ENCODE assay signal across 14 cellular contexts in genomic region chr20:38286586-38287502, GRCh38. TPM values are rescaled to one million over a fixed set of nuclear protein-coding genes. Genes with fewer than 3 reads are reported as not detected.
DNase-seq lines count a peak whose midpoint lies in the region; ATAC-seq and TF ChIP-seq lines count a peak whose summit lies in the region.
"Had no signal": no experiment of that assay in that cellular context is flagged by ENCODE, and none has a peak within 500 bp of the region (broad histone marks: within the 10 kb centered on the region; RNA-seq: fewer than 3 reads in every experiment).

No MANE protein-coding gene starts in this region.

- H2BK120ac ChIP-seq in mesenchymal stem cell (ENCODE audit: low read depth, low read length): no peak overlapping the region

- no peak for TF ChIP-seq POLR2A in tibial nerve (IDR thresholded peaks at IDR 0.05)

- H3K9me2 ChIP-seq in PC-9 (ENCODE audit: insufficient read depth): no peaks in the 10 kb centered on the region
- H3K9me2 ChIP-seq: SK-N-SH had no signal

- H4K8ac ChIP-seq in mesenchymal stem cell (ENCODE audit: low read length): peak overlapping the region; percentile 33

- H3K14ac ChIP-seq in mesenchymal stem cell (ENCODE audit: low read length in 2 of 2): no peak overlapping the region

- H3K4me1 ChIP-seq in mesenchymal stem cell (ENCODE audit: control insufficient read depth, insufficient read depth, low read depth, low read length) (peaks cover 19% of the 10 kb centered on the region), tibial nerve (peaks cover 0 to 33% (median 20%) of the 10 kb centered on the region in 4 donors), PC-9 (replicated peaks; ENCODE audit: insufficient read depth) (peaks cover 9% of the 10 kb centered on the region; the same call in 1 of the 2 replicates)
- H3K4me1 ChIP-seq: A549, adrenal gland had no signal

- no peak overlapping the region for H4K91ac ChIP-seq in mesenchymal stem cell (ENCODE audit: low read length)

- peak overlapping the region; percentile 33 for H3K4me2 ChIP-seq in mesenchymal stem cell (ENCODE audit: low read length, poor library complexity, severe bottlenecking)
- H3K4me2 ChIP-seq in PC-9: no peak overlapping the region
- H3K4me2 ChIP-seq: A549, SK-N-SH had no signal

- intact Hi-C loops in PC-9 (cut with micrococcal nuclease; ENCODE audit: unreplicated experiment): no loop called here

- no peak overlapping the region for H2BK15ac ChIP-seq in mesenchymal stem cell (ENCODE audit: low read depth, poor library complexity, severe bottlenecking)

- H3K18ac ChIP-seq in mesenchymal stem cell (ENCODE audit: low read depth in 1 of 2, low read length in 2 of 2): no peak overlapping the region

- no peaks in the 10 kb centered on the region for H3K79me2 ChIP-seq in PC-9 (ENCODE audit: low read depth)

- no peaks in the 10 kb centered on the region for H3K79me1 ChIP-seq in mesenchymal stem cell (replicated peaks; ENCODE audit: low read length, poor library complexity, severe bottlenecking)

- DNase-seq in activated effector memory CD4-positive, alpha-beta T cell treated with anti-CD3 and anti-CD28 coated beads, Interleukin-2, amount 50 U/mL, for 16 hours: peak; percentile 42
- no peak for DNase-seq in activated effector memory CD4-positive, alpha-beta T cell treated with Interleukin-2 at 50 U/mL for 16 hours
- DNase-seq in caudate nucleus (lab: John Stamatoyannopoulos, UW): peak in 60 of 61 donors; percentile 10 to 93 (median 82)
- DNase-seq in mesenchymal stem cell: no peak
- peak in 1 of 2 donors; percentile 42 for DNase-seq in tibial nerve (ENCODE audit: low spot score in 2 of 2)
- no peak for DNase-seq in PC-9
- DNase-seq: erythroblast, NCI-H510A treated with DMSO at 0.1 percent for 48 hours, SK-N-SH had no signal

- H2BK12ac ChIP-seq in mesenchymal stem cell (ENCODE audit: low read length in 2 of 2): no peak overlapping the region

- no peaks in the 10 kb centered on the region for H3F3A ChIP-seq in PC-9 (ENCODE audit: insufficient read depth, low read depth)

- H3K4me3 ChIP-seq in mesenchymal stem cell (ENCODE audit: insufficient read depth in 1 of 2, low read depth in 1 of 2, low read length in 2 of 2) (no peak overlapping the region), tibial nerve (no peak overlapping the region), PC-9 (no peak overlapping the region)
- H3K4me3 ChIP-seq: A549, adrenal gland had no signal

- TF ChIP-seq CTCF in tibial nerve (IDR thresholded peaks at IDR 0.05) (no peak), PC-9 (conservative IDR thresholded peaks at IDR 0.05) (no peak)

- no TSS peak for BruUV-seq in PC-9 (replicated peaks; lab: Mats Ljungman, UMichigan)

- H3K36me3 ChIP-seq in mesenchymal stem cell (ENCODE audit: control insufficient read depth in 1 of 2, insufficient read depth in 2 of 2, low read depth in 1 of 2, low read length in 2 of 2): no peaks in the 10 kb centered on the region
- no peaks in the 10 kb centered on the region for H3K36me3 ChIP-seq in tibial nerve
- H3K36me3 ChIP-seq in PC-9 (ENCODE audit: low read depth): no peaks in the 10 kb centered on the region
- H3K36me3 ChIP-seq: adrenal gland had no signal

- no peak overlapping the region for H2BK5ac ChIP-seq in mesenchymal stem cell (ENCODE audit: low read depth, low read length, poor library complexity, severe bottlenecking)

- TF ChIP-seq EP300 in tibial nerve (IDR thresholded peaks at IDR 0.05): peak in 1 of 2 donors; percentile 34

- no peak overlapping the region for H3K9ac ChIP-seq in mesenchymal stem cell (ENCODE audit: low read length)
- H3K9ac ChIP-seq: SK-N-SH had no signal

- CTCF ChIA-PET in PC-9 (lab: Charles Lee): no interaction called here

- no peak overlapping the region for H2AK5ac ChIP-seq in mesenchymal stem cell (ENCODE audit: low read length, severe bottlenecking)

- H3K27ac ChIP-seq in caudate nucleus (ENCODE audit: low read depth, low read length) (peak overlapping the region; percentile 94), mesenchymal stem cell (ENCODE audit: low read length, poor library complexity, severe bottlenecking) (peak overlapping the region; percentile 31), tibial nerve (peak overlapping the region in 3 of 4 donors; percentile 2 to 70 (median 70)), PC-9 (no peak overlapping the region)

- no peak for ATAC-seq in GM21447 (IDR thresholded peaks at IDR 0.05; ENCODE audit: unreplicated experiment)
- ATAC-seq in GM21825 (IDR thresholded peaks at IDR 0.05; ENCODE audit: unreplicated experiment): no peak
- ATAC-seq: A549 had no signal

- H3K23ac ChIP-seq in mesenchymal stem cell (ENCODE audit: low read length in 2 of 2): no peak overlapping the region

- H3K27me3 ChIP-seq in mesenchymal stem cell (ENCODE audit: control insufficient read depth in 1 of 2, insufficient read depth in 1 of 2, low read length in 2 of 2) (peaks cover 0 to 5% of the 10 kb centered on the region in 2 experiments), tibial nerve (no peaks in the 10 kb centered on the region), PC-9 (ENCODE audit: insufficient read depth, low read depth) (no peaks in the 10 kb centered on the region)

- POLR2A ChIA-PET in PC-9 (lab: Charles Lee; ENCODE audit: unreplicated experiment): no interaction called here

- peaks cover 9% of the 10 kb centered on the region for H3K9me3 ChIP-seq in mesenchymal stem cell (ENCODE audit: control insufficient read depth, low read length)
- H3K9me3 ChIP-seq in tibial nerve: no peaks in the 10 kb centered on the region
- H3K9me3 ChIP-seq in PC-9 (ENCODE audit: insufficient read depth, low read depth): no peaks in the 10 kb centered on the region
- H3K9me3 ChIP-seq: A549, adrenal gland, SK-N-SH had no signal

- no peaks in the 10 kb centered on the region for H4K20me1 ChIP-seq in PC-9 (ENCODE audit: insufficient read depth)

- WGBS in mesenchymal stem cell: 70% methylated on average over 16 of the region's 16 CpGs
- 25 to 29% methylated on average over 16 of the region's 16 CpGs for WGBS in tibial nerve, 2 donors

- H2AFZ ChIP-seq in mesenchymal stem cell (ENCODE audit: low read depth, low read length) (no peak overlapping the region), PC-9 (no peak overlapping the region)

- no peak overlapping the region for H3K4ac ChIP-seq in mesenchymal stem cell (ENCODE audit: low read depth in 1 of 2, low read length in 2 of 2)

RNA-seq across cellular contexts. Expression of gene BPI, which starts 17.1 kb away (rescaled TPM):
- polyA plus RNA-seq in mesenchymal stem cell (2013, experiment 1 of 2): not detected
- not detected for polyA plus RNA-seq in mesenchymal stem cell (2013, experiment 2 of 2)
- total RNA-seq in tibial nerve (under 1 TPM in 1 of 4 donors, not detected in 3; 0.84 TPM), PC-9 (2021) (not detected in 2 replicates)
- polyA plus RNA-seq: A549, keratinocyte, SK-N-SH had no signal

RNA-seq across cellular contexts. Expression of gene KIAA1755, which starts 26.3 kb away (rescaled TPM):
- polyA plus RNA-seq in mesenchymal stem cell (2013, experiment 1 of 2): 0.50 TPM
- 0.40 TPM for polyA plus RNA-seq in mesenchymal stem cell (2013, experiment 2 of 2)
- total RNA-seq in tibial nerve (10 to 100 TPM; 12.0 to 36.3 (median 23.1) TPM), PC-9 (2021) (0.22 and 0.30 TPM in 2 replicates)
- polyA plus RNA-seq: keratinocyte had no signal

RNA-seq across cellular contexts. Expression of gene LBP, which starts 59.4 kb away (rescaled TPM):
- 0.08 TPM for polyA plus RNA-seq in mesenchymal stem cell (2013, experiment 1 of 2)
- 0.12 TPM for polyA plus RNA-seq in mesenchymal stem cell (2013, experiment 2 of 2)
- 10 to 100 TPM in 1 of 4 donors, 1 to 10 TPM in 1, not detected in 2; 2.2 to 30.0 TPM for total RNA-seq in tibial nerve
- not detected in 2 replicates for total RNA-seq in PC-9 (2021)
- polyA plus RNA-seq: keratinocyte had no signal

Comparison
In these comparisons a context has a peak if more than half of its experiments do, and no peak if none do; other contexts are left out.
1. DNase-seq: peak in activated effector memory CD4-positive, alpha-beta T cell treated with anti-CD3 and anti-CD28 coated beads, Interleukin-2, amount 50 U/mL, for 16 hours (single experiment) and caudate nucleus (60 of 61); none in activated effector memory CD4-positive, alpha-beta T cell treated with Interleukin-2 at 50 U/mL for 16 hours (single experiment), mesenchymal stem cell (single experiment) and PC-9 (0 of 2).